ENCODE assay signal across 18 cellular contexts in genomic region chr6:81228912-81229540, GRCh38.
A peak's percentile ranks its signal among the peaks of the same experiment; 100 is the strongest.
DNase-seq lines count a peak whose midpoint lies in the region; ATAC-seq and TF ChIP-seq lines count a peak whose summit lies in the region.
"Had no signal": no experiment of that assay in that cellular context is flagged by ENCODE, and none has a peak within 500 bp of the region (broad histone marks: within the 10 kb centered on the region; RNA-seq: fewer than 3 reads in every experiment).

No MANE protein-coding gene starts in this region.

- H3K36me3 Mint-ChIP-seq in natural killer cell treated with Interleukin-12 subunit alpha and Interleukin-12 subunit beta and Interleukin-15 and Interleukin-18, amount 100 ng/mL, for 72 hours, result no peaks in the 10 kb centered on the region

- H2AFZ ChIP-seq in osteoblast (ENCODE audit: low read length), result peak overlapping the region; percentile 52

- H3K27ac ChIP-seq in osteoblast (ENCODE audit: low read depth, low read length) (peak overlapping the region; percentile 56), suprapubic skin (no peak overlapping the region)
- H3K27ac ChIP-seq: body of pancreas, esophagus squamous epithelium, spleen, tibial nerve had no signal

- peak overlapping the region; percentile 56 for H3K4me2 ChIP-seq in osteoblast (ENCODE audit: insufficient read depth, low read length)

- 24% methylated on average over 2 of the region's 2 CpGs for WGBS in suprapubic skin

- H3K27me3 ChIP-seq in endocrine pancreas (ENCODE audit: control insufficient read depth, insufficient read depth, low read length) (no peaks in the 10 kb centered on the region), osteoblast (ENCODE audit: insufficient read depth, low read length) (no peaks in the 10 kb centered on the region), suprapubic skin (no peaks in the 10 kb centered on the region)
- H3K27me3 ChIP-seq: body of pancreas, esophagus squamous epithelium, spleen, tibial nerve had no signal

- H3K4me3 Mint-ChIP-seq in natural killer cell treated with Interleukin-12 subunit alpha and Interleukin-12 subunit beta and Interleukin-15 and Interleukin-18, amount 100 ng/mL, for 72 hours, result no peak overlapping the region

- peaks cover 11% of the 10 kb centered on the region for H3K9me3 Mint-ChIP-seq in natural killer cell treated with Interleukin-12 subunit alpha and Interleukin-12 subunit beta and Interleukin-15 and Interleukin-18, amount 100 ng/mL, for 72 hours

- TF ChIP-seq CTCF in osteoblast (IDR thresholded peaks at IDR 0.05; ENCODE audit: extremely low read depth, low read depth, low read length), result no peak
- no peak for TF ChIP-seq CTCF in suprapubic skin (IDR thresholded peaks at IDR 0.05)

- ATAC-seq in natural killer cell treated with Interleukin-12 subunit alpha and Interleukin-12 subunit beta and Interleukin-15 and Interleukin-18, amount 100 ng/mL, for 72 hours, result no peak
- ATAC-seq: body of pancreas, left ventricle myocardium superior had no signal

- H3K36me3 ChIP-seq in endocrine pancreas (ENCODE audit: control insufficient read depth, insufficient read depth, low read length) (no peaks in the 10 kb centered on the region), osteoblast (ENCODE audit: insufficient read depth, low read length) (no peaks in the 10 kb centered on the region), suprapubic skin (no peaks in the 10 kb centered on the region)
- H3K36me3 ChIP-seq: esophagus squamous epithelium, spleen, tibial nerve had no signal

- no peaks in the 10 kb centered on the region for H3K27me3 Mint-ChIP-seq in natural killer cell treated with Interleukin-12 subunit alpha and Interleukin-12 subunit beta and Interleukin-15 and Interleukin-18, amount 100 ng/mL, for 72 hours

- no peaks in the 10 kb centered on the region for H4K20me1 ChIP-seq in osteoblast (ENCODE audit: insufficient read depth, low read length)

- DNase-seq in ELR (ENCODE audit: low read depth), result peak; percentile 2
- DNase-seq in SK-N-DZ (ENCODE audit: low spot score), result peak; percentile 88
- no peak for DNase-seq in osteoblast (ENCODE audit: insufficient read length, low spot score, missing footprints)
- DNase-seq in suprapubic skin (ENCODE audit: low spot score in 2 of 2), result no peak
- DNase-seq in stimulated activated naive CD4-positive, alpha-beta T cell treated with Interleukin-2 at 50 U/mL for 16 hours (lab: John Stamatoyannopoulos, UW), result no peak
- DNase-seq in natural killer cell treated with Interleukin-12 subunit alpha and Interleukin-12 subunit beta and Interleukin-15 and Interleukin-18, amount 100 ng/mL, for 72 hours (ENCODE audit: low spot score), result no peak
- DNase-seq in NCI-H2107 (lab: John Stamatoyannopoulos, UW), result no peak
- DNase-seq: activated CD4-positive, alpha-beta T cell treated with anti-CD3 and anti-CD28 coated beads for 4 hours; body of pancreas; C1 segment of cervical spinal cord; esophagus squamous epithelium; Karpas-422; left ventricle myocardium superior; posterior cingulate gyrus; Right ventricle myocardium superior; spleen had no signal

- no peaks in the 10 kb centered on the region for H3K9me3 ChIP-seq in endocrine pancreas (ENCODE audit: control insufficient read depth, low read length)
- H3K9me3 ChIP-seq in osteoblast (ENCODE audit: low read depth, low read length), result no peaks in the 10 kb centered on the region
- no peaks in the 10 kb centered on the region for H3K9me3 ChIP-seq in suprapubic skin
- H3K9me3 ChIP-seq: body of pancreas, esophagus squamous epithelium, spleen, tibial nerve had no signal

- H3K27ac Mint-ChIP-seq in natural killer cell treated with Interleukin-12 subunit alpha and Interleukin-12 subunit beta and Interleukin-15 and Interleukin-18, amount 100 ng/mL, for 72 hours, result no peak overlapping the region

- H3K79me2 ChIP-seq in osteoblast (ENCODE audit: insufficient read depth, low read length), result no peaks in the 10 kb centered on the region

- no peak for TF ChIP-seq EP300 in suprapubic skin (IDR thresholded peaks at IDR 0.05)

- no peak for TF ChIP-seq POLR2A in suprapubic skin (IDR thresholded peaks at IDR 0.05)

- H3K4me3 ChIP-seq in endocrine pancreas (ENCODE audit: control insufficient read depth, insufficient read depth, low read length), result peak overlapping the region; percentile 53
- H3K4me3 ChIP-seq in osteoblast (ENCODE audit: insufficient read depth, low read length), result peak overlapping the region; percentile 26
- no peak overlapping the region for H3K4me3 ChIP-seq in suprapubic skin
- H3K4me3 ChIP-seq: body of pancreas, esophagus squamous epithelium, spleen, tibial nerve had no signal

- H3K4me1 Mint-ChIP-seq in natural killer cell treated with Interleukin-12 subunit alpha and Interleukin-12 subunit beta and Interleukin-15 and Interleukin-18, amount 100 ng/mL, for 72 hours (ENCODE audit: low read depth in 2 of 2), result no peaks in the 10 kb centered on the region

- H3K4me1 ChIP-seq in endocrine pancreas (ENCODE audit: control insufficient read depth, insufficient read depth, low read length) (peaks cover 8% of the 10 kb centered on the region), osteoblast (ENCODE audit: insufficient read depth, low read length) (peaks cover 7% of the 10 kb centered on the region), suprapubic skin (no peaks in the 10 kb centered on the region)
- H3K4me1 ChIP-seq: body of pancreas, esophagus squamous epithelium, spleen had no signal

- no peak overlapping the region for H3K9ac ChIP-seq in endocrine pancreas (ENCODE audit: control insufficient read depth, insufficient read depth, low read length)

Comparison
In these comparisons a context has a peak if more than half of its experiments do, and no peak if none do; other contexts are left out.
1. DNase-seq: peak in ELR (single experiment) and SK-N-DZ (single experiment); none in osteoblast (single experiment), suprapubic skin (0 of 2), stimulated activated naive CD4-positive, alpha-beta T cell treated with Interleukin-2 at 50 U/mL for 16 hours (single experiment), natural killer cell treated with Interleukin-12 subunit alpha and Interleukin-12 subunit beta and Interleukin-15 and Interleukin-18, amount 100 ng/mL, for 72 hours (single experiment) and NCI-H2107 (single experiment).